ENCODE assay signal across 1 cellular context in the genomic region with DNA sequence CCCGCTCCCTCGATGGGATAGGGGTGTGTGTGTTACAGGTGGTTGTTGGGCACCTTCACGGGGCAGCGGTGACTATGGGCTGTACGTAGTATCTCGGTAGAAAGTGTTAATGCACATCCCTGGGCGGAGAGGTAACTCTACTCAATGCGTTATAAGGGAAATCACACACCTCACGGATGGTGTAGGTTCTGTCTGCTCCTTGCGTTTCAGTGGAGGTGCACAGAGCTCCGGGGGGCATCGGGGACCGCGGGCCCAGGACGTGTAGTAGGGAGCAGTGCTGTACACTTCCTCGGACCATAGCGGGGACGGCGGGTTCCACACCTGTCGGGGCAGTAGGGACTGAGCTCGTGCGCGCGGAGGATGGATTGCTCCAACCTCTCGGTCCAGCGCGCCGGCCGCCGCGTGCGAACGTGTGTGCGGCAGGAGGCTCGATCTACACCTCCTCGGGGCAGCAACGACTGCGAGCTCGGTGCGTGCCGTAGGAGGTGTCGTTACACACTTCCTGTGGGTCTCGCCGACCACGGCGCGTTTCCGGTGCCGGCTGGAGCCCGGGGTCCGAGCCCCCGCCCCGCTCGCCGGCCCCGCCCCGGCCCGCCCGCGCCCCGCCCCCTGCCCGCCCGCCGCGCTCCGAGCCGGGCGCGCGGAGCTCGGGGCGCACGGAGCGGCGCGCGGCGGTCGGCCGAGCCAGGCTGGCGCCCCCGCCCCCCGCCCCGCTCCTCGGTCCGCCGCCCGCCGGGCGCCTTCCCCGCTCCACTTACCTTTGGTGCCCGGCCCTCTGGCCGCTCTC.
TF ChIP-seq lines count a peak whose summit lies in the region.

A gene with protein sequence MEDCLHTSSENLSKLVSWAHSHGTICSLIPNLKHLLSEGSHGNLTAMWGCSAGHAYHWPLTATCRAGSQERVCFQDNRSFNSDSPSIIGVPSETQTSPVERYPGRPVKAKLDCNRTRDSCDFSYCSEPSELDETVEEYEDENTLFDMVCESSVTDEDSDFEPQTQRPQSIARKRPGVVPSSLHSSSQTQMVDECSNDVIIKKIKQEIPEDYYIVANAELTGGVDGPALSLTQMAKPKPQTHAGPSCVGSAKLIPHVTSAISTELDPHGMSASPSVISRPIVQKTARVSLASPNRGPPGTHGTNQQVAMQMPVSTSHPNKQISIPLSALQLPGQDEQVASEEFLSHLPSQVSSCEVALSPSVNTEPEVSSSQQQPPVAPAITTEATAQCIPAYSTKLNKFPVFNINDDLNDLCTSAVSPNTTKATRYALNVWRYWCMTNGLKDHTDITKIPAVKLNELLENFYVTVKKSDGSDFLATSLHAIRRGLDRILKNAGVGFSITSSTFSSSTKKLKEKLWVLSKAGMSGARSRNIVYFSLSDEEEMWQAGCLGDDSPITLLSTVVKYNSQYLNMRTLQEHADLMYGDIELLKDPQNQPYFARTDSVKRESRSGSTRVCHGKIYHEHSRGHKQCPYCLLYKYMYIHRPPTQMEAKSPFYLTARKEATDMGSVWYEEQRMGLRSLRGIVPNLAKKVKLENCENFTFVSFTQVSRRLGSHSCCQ (plus strand): TSS at position 607 of the 787 bp plus-strand sequence. CDS start 87,254 bp downstream, outside the sequence.

TF ChIP-seq in K562, 482 proteins besides CTCF, POLR2A, EP300 and RAD21 (continued from another document and continues in another):
- peak; percentile 93 for TF ChIP-seq MYC (IDR thresholded peaks at IDR 0.05; ENCODE audit: low read depth, low read length)
- TF ChIP-seq MYC (CRISPR knock-in tag; IDR thresholded peaks at IDR 0.05; ENCODE audit: borderline replicate concordance, low read depth): peak; percentile 89
- TF ChIP-seq PHTF2 (CRISPR knock-in tag; IDR thresholded peaks at IDR 0.05): no peak
- no peak for TF ChIP-seq ZNF197 (CRISPR knock-in tag; IDR thresholded peaks at IDR 0.05; ENCODE audit: low read depth)
- TF ChIP-seq ZBTB17 (CRISPR knock-in tag; IDR thresholded peaks at IDR 0.05): peak; percentile 85
- TF ChIP-seq, protein P1, sequence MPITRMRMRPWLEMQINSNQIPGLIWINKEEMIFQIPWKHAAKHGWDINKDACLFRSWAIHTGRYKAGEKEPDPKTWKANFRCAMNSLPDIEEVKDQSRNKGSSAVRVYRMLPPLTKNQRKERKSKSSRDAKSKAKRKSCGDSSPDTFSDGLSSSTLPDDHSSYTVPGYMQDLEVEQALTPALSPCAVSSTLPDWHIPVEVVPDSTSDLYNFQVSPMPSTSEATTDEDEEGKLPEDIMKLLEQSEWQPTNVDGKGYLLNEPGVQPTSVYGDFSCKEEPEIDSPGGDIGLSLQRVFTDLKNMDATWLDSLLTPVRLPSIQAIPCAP (CRISPR knock-in tag; IDR thresholded peaks at IDR 0.05; ENCODE audit: borderline replicate concordance): peak; percentile 92; the same call in 1 of the 2 replicates
- TF ChIP-seq, protein P2, sequence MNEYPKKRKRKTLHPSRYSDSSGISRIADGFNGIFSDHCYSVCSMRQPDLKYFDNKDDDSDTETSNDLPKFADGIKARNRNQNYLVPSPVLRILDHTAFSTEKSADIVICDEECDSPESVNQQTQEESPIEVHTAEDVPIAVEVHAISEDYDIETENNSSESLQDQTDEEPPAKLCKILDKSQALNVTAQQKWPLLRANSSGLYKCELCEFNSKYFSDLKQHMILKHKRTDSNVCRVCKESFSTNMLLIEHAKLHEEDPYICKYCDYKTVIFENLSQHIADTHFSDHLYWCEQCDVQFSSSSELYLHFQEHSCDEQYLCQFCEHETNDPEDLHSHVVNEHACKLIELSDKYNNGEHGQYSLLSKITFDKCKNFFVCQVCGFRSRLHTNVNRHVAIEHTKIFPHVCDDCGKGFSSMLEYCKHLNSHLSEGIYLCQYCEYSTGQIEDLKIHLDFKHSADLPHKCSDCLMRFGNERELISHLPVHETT (CRISPR knock-in tag; conservative IDR thresholded peaks at IDR 0.05 in 1 of 2, IDR thresholded peaks at IDR 0.05 in 1 of 2): peak in 1 of 2 experiments; percentile 87; a peak in 2 of 4 replicates
- no peak for TF ChIP-seq ZC3H8 (IDR thresholded peaks at IDR 0.05)
- TF ChIP-seq NFATC3 (IDR thresholded peaks at IDR 0.05): no peak
- TF ChIP-seq ZNF354B (CRISPR knock-in tag; IDR thresholded peaks at IDR 0.05): no peak
- TF ChIP-seq, protein P3, sequence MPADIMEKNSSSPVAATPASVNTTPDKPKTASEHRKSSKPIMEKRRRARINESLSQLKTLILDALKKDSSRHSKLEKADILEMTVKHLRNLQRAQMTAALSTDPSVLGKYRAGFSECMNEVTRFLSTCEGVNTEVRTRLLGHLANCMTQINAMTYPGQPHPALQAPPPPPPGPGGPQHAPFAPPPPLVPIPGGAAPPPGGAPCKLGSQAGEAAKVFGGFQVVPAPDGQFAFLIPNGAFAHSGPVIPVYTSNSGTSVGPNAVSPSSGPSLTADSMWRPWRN (IDR thresholded peaks at IDR 0.05; ENCODE audit: low read depth): 0 out of 2 replicates have a peak, but pooled peaks have one; percentile 55
- no peak for TF ChIP-seq CHD1 (IDR thresholded peaks at IDR 0.05; ENCODE audit: low read length)
- peak; percentile 51 for TF ChIP-seq SOX6 (IDR thresholded peaks at IDR 0.05)
- TF ChIP-seq ZNF764 (CRISPR knock-in tag; IDR thresholded peaks at IDR 0.05; ENCODE audit: low read depth): 0 out of 2 replicates have a peak, but pooled peaks have one; percentile 30
- TF ChIP-seq JUND (IDR thresholded peaks at IDR 0.05; ENCODE audit: borderline replicate concordance, low read depth, low read length): peak; percentile 37; the same call in 1 of the 2 replicates
- TF ChIP-seq JUND (tag; IDR thresholded peaks at IDR 0.05; ENCODE audit: borderline replicate concordance, low read depth, low read length): peak; percentile 23; the same call in 1 of the 3 replicates
- no peak for TF ChIP-seq NUFIP1 (IDR thresholded peaks at IDR 0.05; ENCODE audit: partially characterized antibody)
- TF ChIP-seq HDAC8 (tag; IDR thresholded peaks at IDR 0.05): peak; percentile 71; the same call in 1 of the 2 replicates
- no peak for TF ChIP-seq NFXL1 (CRISPR knock-in tag; IDR thresholded peaks at IDR 0.05)
- TF ChIP-seq, protein P4, sequence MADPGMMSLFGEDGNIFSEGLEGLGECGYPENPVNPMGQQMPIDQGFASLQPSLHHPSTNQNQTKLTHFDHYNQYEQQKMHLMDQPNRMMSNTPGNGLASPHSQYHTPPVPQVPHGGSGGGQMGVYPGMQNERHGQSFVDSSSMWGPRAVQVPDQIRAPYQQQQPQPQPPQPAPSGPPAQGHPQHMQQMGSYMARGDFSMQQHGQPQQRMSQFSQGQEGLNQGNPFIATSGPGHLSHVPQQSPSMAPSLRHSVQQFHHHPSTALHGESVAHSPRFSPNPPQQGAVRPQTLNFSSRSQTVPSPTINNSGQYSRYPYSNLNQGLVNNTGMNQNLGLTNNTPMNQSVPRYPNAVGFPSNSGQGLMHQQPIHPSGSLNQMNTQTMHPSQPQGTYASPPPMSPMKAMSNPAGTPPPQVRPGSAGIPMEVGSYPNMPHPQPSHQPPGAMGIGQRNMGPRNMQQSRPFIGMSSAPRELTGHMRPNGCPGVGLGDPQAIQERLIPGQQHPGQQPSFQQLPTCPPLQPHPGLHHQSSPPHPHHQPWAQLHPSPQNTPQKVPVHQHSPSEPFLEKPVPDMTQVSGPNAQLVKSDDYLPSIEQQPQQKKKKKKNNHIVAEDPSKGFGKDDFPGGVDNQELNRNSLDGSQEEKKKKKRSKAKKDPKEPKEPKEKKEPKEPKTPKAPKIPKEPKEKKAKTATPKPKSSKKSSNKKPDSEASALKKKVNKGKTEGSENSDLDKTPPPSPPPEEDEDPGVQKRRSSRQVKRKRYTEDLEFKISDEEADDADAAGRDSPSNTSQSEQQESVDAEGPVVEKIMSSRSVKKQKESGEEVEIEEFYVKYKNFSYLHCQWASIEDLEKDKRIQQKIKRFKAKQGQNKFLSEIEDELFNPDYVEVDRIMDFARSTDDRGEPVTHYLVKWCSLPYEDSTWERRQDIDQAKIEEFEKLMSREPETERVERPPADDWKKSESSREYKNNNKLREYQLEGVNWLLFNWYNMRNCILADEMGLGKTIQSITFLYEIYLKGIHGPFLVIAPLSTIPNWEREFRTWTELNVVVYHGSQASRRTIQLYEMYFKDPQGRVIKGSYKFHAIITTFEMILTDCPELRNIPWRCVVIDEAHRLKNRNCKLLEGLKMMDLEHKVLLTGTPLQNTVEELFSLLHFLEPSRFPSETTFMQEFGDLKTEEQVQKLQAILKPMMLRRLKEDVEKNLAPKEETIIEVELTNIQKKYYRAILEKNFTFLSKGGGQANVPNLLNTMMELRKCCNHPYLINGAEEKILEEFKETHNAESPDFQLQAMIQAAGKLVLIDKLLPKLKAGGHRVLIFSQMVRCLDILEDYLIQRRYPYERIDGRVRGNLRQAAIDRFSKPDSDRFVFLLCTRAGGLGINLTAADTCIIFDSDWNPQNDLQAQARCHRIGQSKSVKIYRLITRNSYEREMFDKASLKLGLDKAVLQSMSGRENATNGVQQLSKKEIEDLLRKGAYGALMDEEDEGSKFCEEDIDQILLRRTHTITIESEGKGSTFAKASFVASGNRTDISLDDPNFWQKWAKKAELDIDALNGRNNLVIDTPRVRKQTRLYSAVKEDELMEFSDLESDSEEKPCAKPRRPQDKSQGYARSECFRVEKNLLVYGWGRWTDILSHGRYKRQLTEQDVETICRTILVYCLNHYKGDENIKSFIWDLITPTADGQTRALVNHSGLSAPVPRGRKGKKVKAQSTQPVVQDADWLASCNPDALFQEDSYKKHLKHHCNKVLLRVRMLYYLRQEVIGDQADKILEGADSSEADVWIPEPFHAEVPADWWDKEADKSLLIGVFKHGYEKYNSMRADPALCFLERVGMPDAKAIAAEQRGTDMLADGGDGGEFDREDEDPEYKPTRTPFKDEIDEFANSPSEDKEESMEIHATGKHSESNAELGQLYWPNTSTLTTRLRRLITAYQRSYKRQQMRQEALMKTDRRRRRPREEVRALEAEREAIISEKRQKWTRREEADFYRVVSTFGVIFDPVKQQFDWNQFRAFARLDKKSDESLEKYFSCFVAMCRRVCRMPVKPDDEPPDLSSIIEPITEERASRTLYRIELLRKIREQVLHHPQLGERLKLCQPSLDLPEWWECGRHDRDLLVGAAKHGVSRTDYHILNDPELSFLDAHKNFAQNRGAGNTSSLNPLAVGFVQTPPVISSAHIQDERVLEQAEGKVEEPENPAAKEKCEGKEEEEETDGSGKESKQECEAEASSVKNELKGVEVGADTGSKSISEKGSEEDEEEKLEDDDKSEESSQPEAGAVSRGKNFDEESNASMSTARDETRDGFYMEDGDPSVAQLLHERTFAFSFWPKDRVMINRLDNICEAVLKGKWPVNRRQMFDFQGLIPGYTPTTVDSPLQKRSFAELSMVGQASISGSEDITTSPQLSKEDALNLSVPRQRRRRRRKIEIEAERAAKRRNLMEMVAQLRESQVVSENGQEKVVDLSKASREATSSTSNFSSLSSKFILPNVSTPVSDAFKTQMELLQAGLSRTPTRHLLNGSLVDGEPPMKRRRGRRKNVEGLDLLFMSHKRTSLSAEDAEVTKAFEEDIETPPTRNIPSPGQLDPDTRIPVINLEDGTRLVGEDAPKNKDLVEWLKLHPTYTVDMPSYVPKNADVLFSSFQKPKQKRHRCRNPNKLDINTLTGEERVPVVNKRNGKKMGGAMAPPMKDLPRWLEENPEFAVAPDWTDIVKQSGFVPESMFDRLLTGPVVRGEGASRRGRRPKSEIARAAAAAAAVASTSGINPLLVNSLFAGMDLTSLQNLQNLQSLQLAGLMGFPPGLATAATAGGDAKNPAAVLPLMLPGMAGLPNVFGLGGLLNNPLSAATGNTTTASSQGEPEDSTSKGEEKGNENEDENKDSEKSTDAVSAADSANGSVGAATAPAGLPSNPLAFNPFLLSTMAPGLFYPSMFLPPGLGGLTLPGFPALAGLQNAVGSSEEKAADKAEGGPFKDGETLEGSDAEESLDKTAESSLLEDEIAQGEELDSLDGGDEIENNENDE (IDR thresholded peaks at IDR 0.05; ENCODE audit: low read depth, low read length): no peak
- TF ChIP-seq ZEB2 (IDR thresholded peaks at IDR 0.05): peak; percentile 84
- TF ChIP-seq, protein P5, sequence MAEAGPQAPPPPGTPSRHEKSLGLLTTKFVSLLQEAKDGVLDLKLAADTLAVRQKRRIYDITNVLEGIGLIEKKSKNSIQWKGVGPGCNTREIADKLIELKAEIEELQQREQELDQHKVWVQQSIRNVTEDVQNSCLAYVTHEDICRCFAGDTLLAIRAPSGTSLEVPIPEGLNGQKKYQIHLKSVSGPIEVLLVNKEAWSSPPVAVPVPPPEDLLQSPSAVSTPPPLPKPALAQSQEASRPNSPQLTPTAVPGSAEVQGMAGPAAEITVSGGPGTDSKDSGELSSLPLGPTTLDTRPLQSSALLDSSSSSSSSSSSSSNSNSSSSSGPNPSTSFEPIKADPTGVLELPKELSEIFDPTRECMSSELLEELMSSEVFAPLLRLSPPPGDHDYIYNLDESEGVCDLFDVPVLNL (CRISPR knock-in tag; IDR thresholded peaks at IDR 0.05; ENCODE audit: low read depth): peak; percentile 92
- TF ChIP-seq POLR2G (IDR thresholded peaks at IDR 0.05; ENCODE audit: low read depth, low read length): peak; percentile 97
- TF ChIP-seq HDAC3 (IDR thresholded peaks at IDR 0.05; ENCODE audit: borderline replicate concordance, partially characterized antibody): no peak
- no peak; the same call in 1 of the 2 replicates for TF ChIP-seq KLF6 (CRISPR knock-in tag; IDR thresholded peaks at IDR 0.05; ENCODE audit: borderline replicate concordance)
- peak; percentile 83; the same call in 1 of the 2 replicates for TF ChIP-seq ZBTB7A (IDR thresholded peaks at IDR 0.05; ENCODE audit: borderline replicate concordance, control insufficient read depth, low read depth, low read length)
- no peak for TF ChIP-seq ZNF79 (CRISPR knock-in tag; IDR thresholded peaks at IDR 0.05; ENCODE audit: low read depth)
- peak; percentile 98 for TF ChIP-seq FOXK1 (CRISPR knock-in tag; IDR thresholded peaks at IDR 0.05; ENCODE audit: borderline replicate concordance)
- peak; percentile 59; the same call in 1 of the 2 replicates for TF ChIP-seq MYNN (IDR thresholded peaks at IDR 0.05)
- TF ChIP-seq MYNN (CRISPR knock-in tag; IDR thresholded peaks at IDR 0.05): no peak
- 0 out of 2 replicates have a peak, but pooled peaks have one; percentile 70 for TF ChIP-seq ZNF165 (CRISPR knock-in tag; IDR thresholded peaks at IDR 0.05; ENCODE audit: borderline replicate concordance)
- TF ChIP-seq, protein P6, sequence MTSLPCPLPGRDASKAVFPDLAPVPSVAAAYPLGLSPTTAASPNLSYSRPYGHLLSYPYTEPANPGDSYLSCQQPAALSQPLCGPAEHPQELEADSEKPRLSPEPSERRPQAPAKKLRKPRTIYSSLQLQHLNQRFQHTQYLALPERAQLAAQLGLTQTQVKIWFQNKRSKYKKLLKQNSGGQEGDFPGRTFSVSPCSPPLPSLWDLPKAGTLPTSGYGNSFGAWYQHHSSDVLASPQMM (CRISPR knock-in tag; IDR thresholded peaks at IDR 0.05): no peak
- TF ChIP-seq, protein P7, sequence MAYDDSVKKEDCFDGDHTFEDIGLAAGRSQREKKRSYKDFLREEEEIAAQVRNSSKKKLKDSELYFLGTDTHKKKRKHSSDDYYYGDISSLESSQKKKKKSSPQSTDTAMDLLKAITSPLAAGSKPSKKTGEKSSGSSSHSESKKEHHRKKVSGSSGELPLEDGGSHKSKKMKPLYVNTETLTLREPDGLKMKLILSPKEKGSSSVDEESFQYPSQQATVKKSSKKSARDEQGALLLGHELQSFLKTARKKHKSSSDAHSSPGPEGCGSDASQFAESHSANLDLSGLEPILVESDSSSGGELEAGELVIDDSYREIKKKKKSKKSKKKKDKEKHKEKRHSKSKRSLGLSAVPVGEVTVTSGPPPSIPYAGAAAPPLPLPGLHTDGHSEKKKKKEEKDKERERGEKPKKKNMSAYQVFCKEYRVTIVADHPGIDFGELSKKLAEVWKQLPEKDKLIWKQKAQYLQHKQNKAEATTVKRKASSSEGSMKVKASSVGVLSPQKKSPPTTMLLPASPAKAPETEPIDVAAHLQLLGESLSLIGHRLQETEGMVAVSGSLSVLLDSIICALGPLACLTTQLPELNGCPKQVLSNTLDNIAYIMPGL (CRISPR knock-in tag; IDR thresholded peaks at IDR 0.05): peak; percentile 96; the same call in 1 of the 2 replicates
- TF ChIP-seq, protein P8, sequence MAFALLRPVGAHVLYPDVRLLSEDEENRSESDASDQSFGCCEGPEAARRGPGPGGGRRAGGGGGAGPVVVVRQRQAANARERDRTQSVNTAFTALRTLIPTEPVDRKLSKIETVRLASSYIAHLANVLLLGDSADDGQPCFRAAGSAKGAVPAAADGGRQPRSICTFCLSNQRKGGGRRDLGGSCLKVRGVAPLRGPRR (CRISPR knock-in tag; IDR thresholded peaks at IDR 0.05): no peak
